In genomic region chr11:76701701-76702100, GRCh38 we compare ENCODE assay signal across 19 cellular contexts. TPM values are rescaled to one million over a fixed set of nuclear protein-coding genes. Genes with fewer than 3 reads are reported as not detected.
A peak's percentile ranks its signal among the peaks of the same experiment; 100 is the strongest.
DNase-seq lines count a peak whose midpoint lies in the region; ATAC-seq, FAIRE-seq and TF ChIP-seq lines count a peak whose summit lies in the region.
"Had no signal": no experiment of that assay in that cellular context is flagged by ENCODE, and none has a peak within 500 bp of the region (broad histone marks: within the 10 kb centered on the region; RNA-seq: fewer than 3 reads in every experiment).

No MANE protein-coding gene starts in this region.

- ATAC-seq in stimulated activated naive CD8-positive, alpha-beta T cell treated with anti-CD3 and anti-CD28 coated beads, Interleukin-15, Interleukin-2, amounts not matched to agents 100 U/mL and 50 U/mL, for 24 hours, result no peak
- ATAC-seq in GM19023 (IDR thresholded peaks at IDR 0.05; ENCODE audit: unreplicated experiment), result no peak
- ATAC-seq in sciatic nerve, result no peak
- ATAC-seq: pancreas, upper lobe of right lung had no signal

- H3K36me3 Mint-ChIP-seq in HFFc6 (ENCODE audit: low read depth) (no peaks in the 10 kb centered on the region), astrocyte (ENCODE audit: low read depth, unreplicated experiment) (no peaks in the 10 kb centered on the region)
- H3K36me3 Mint-ChIP-seq: mesothelial cell of epicardium had no signal

- peaks cover 7% of the 10 kb centered on the region; the same call in 1 of the 2 replicates for H3K9me3 Mint-ChIP-seq in HFFc6
- H3K9me3 Mint-ChIP-seq in astrocyte (ENCODE audit: unreplicated experiment), result peaks cover 9% of the 10 kb centered on the region
- H3K9me3 Mint-ChIP-seq: activated T-helper 2 cell treated with anti-CD3 and anti-CD28 coated beads, Interferon-gamma antibody, Interleukin-2, Interleukin-4, amounts not matched to agents 10 μg/mL and 5 μg/mL and 100 μg/mL, durations not matched to agents 14 hours and 24 hours and 36 hours had no signal

- DNase-seq in ACHN (peak; percentile 8), HFFc6 (peak; percentile 62), astrocyte (ENCODE audit: low read depth) (peak; percentile 49), hepatocyte (ENCODE audit: low spot score) (no peak), GM10266 (ENCODE audit: extremely low spot score) (no peak), sciatic nerve (ENCODE audit: low spot score) (no peak)
- DNase-seq in stimulated activated naive CD8-positive, alpha-beta T cell treated with anti-CD3 and anti-CD28 coated beads, Interleukin-15, Interleukin-2, amounts not matched to agents 100 U/mL and 50 U/mL, for 24 hours, result no peak
- DNase-seq: activated CD4-positive, alpha-beta T cell treated with anti-CD3 and anti-CD28 coated beads, Interleukin-2, amount 50 U/mL, for 48 hours; AML-193; caudate nucleus; DND-41; NCI-H1436 treated with DMSO at 0.1 percent for 48 hours; NCI-H510A treated with DMSO at 0.1 percent for 48 hours; pancreas; upper lobe of right lung had no signal

- H3K27ac ChIP-seq in astrocyte (ENCODE audit: low read depth, low read length), result no peak overlapping the region
- peak overlapping the region; percentile 45 for H3K27ac ChIP-seq in hepatocyte
- H3K27ac ChIP-seq: pancreas, RWPE1, upper lobe of right lung had no signal

- H3K4me2 ChIP-seq in astrocyte (ENCODE audit: low read length), result peak overlapping the region; percentile 77
- H3K4me2 ChIP-seq in hepatocyte, result no peak overlapping the region

- FAIRE-seq in astrocyte (lab: Jason Lieb, UNC), result no peak
- FAIRE-seq: pancreas had no signal

- peaks cover 46% of the 10 kb centered on the region for H3K4me1 Mint-ChIP-seq in HFFc6 (ENCODE audit: low read depth)
- peaks cover 34% of the 10 kb centered on the region for H3K4me1 Mint-ChIP-seq in astrocyte (ENCODE audit: low read depth, unreplicated experiment)

- WGBS in hepatocyte (ENCODE audit: low lambda C conversion rate, missing lambda C conversion rate), result 71% methylated on average over 5 of the region's 5 CpGs

- H3K27ac Mint-ChIP-seq in HFFc6, result peak overlapping the region; percentile 81
- H3K27ac Mint-ChIP-seq in astrocyte (ENCODE audit: unreplicated experiment), result no peak overlapping the region
- H3K27ac Mint-ChIP-seq: activated T-helper 2 cell treated with anti-CD3 and anti-CD28 coated beads, Interferon-gamma antibody, Interleukin-2, Interleukin-4, amounts not matched to agents 10 μg/mL and 5 μg/mL and 100 μg/mL, durations not matched to agents 14 hours and 24 hours and 36 hours had no signal

- H3K9me2 ChIP-seq in hepatocyte (replicated peaks; ENCODE audit: insufficient read depth), result no peaks in the 10 kb centered on the region

- peak overlapping the region; percentile 67 for H2AFZ ChIP-seq in astrocyte (ENCODE audit: low read depth, low read length)
- H2AFZ ChIP-seq in hepatocyte, result no peak overlapping the region

- no peaks in the 10 kb centered on the region for H4K20me1 ChIP-seq in astrocyte (ENCODE audit: insufficient read depth, low read length)
- no peaks in the 10 kb centered on the region for H4K20me1 ChIP-seq in hepatocyte (ENCODE audit: insufficient read depth, poor library complexity, severe bottlenecking)

- H3K9me3 ChIP-seq in astrocyte (ENCODE audit: insufficient read depth, low read depth, low read length), result no peaks in the 10 kb centered on the region
- H3K9me3 ChIP-seq in hepatocyte (ENCODE audit: low read depth), result no peaks in the 10 kb centered on the region
- H3K9me3 ChIP-seq: pancreas, upper lobe of right lung had no signal

- no peak overlapping the region for H3K9ac ChIP-seq in astrocyte (ENCODE audit: low read length)

- H3K79me2 ChIP-seq in astrocyte (ENCODE audit: insufficient read depth, low read length), result no peaks in the 10 kb centered on the region
- no peaks in the 10 kb centered on the region for H3K79me2 ChIP-seq in hepatocyte

- H3K27me3 Mint-ChIP-seq in HFFc6 (ENCODE audit: insufficient read depth), result peaks cover 18% of the 10 kb centered on the region
- no peaks in the 10 kb centered on the region for H3K27me3 Mint-ChIP-seq in astrocyte (ENCODE audit: low read depth, unreplicated experiment)

- intact Hi-C loops in sciatic nerve (cut with DNase I), result no loop called here

- H3K36me3 ChIP-seq in astrocyte (ENCODE audit: insufficient read depth, low read length) (no peaks in the 10 kb centered on the region), hepatocyte (replicated peaks; ENCODE audit: insufficient read depth, low read depth) (no peaks in the 10 kb centered on the region)
- H3K36me3 ChIP-seq: pancreas, upper lobe of right lung had no signal

- no peak for TF ChIP-seq CTCF in HFFc6 (IDR thresholded peaks at IDR 0.05)
- TF ChIP-seq CTCF in astrocyte (IDR thresholded peaks at IDR 0.05; ENCODE audit: insufficient read depth, low read depth, low read length), result no peak
- no peak for TF ChIP-seq CTCF in hepatocyte (IDR thresholded peaks at IDR 0.05; ENCODE audit: poor library complexity)
- TF ChIP-seq CTCF in GM10266 (IDR thresholded peaks at IDR 0.05; ENCODE audit: control insufficient read depth, insufficient read depth, low read depth, missing control alignments), result no peak

- H3K4me1 ChIP-seq in astrocyte (ENCODE audit: insufficient read depth, low read length) (peaks cover 34% of the 10 kb centered on the region), hepatocyte (ENCODE audit: insufficient read depth) (peaks cover 24% of the 10 kb centered on the region)
- H3K4me1 ChIP-seq: pancreas, upper lobe of right lung had no signal

- H3K4me3 ChIP-seq in astrocyte (ENCODE audit: insufficient read depth, low read depth, low read length), result no peak overlapping the region
- no peak overlapping the region for H3K4me3 ChIP-seq in hepatocyte
- H3K4me3 ChIP-seq: pancreas, upper lobe of right lung had no signal

- in situ Hi-C loops in ACHN (cut with HindIII; ENCODE audit: low pct_ligation_motif_present, low pct_unique_long_range_greater_than_20kb, low sequenced_read_pairs), result no loop called here

- H3K27me3 ChIP-seq in astrocyte (ENCODE audit: insufficient read depth, low read length) (peaks cover 4% of the 10 kb centered on the region), hepatocyte (no peaks in the 10 kb centered on the region)
- H3K27me3 ChIP-seq: pancreas, upper lobe of right lung had no signal

- H3K4me3 Mint-ChIP-seq in HFFc6, result peak overlapping the region; percentile 4; the same call in 1 of the 2 replicates
- no peak overlapping the region for H3K4me3 Mint-ChIP-seq in astrocyte (ENCODE audit: unreplicated experiment)
- H3K4me3 Mint-ChIP-seq: mesothelial cell of epicardium had no signal

RNA-seq across cellular contexts. Expression of gene LRRC32, which starts 31.2 kb away (rescaled TPM):
- total RNA-seq in HFFc6 (2021; fragmentation: NEBNext Ultra II Directional; extraction: Animal tissue kit (Norgen Biotek cat#: 25700)), result 1 to 10 TPM in 3 of 6 experiments, under 1 TPM in 3; 0.57 to 1.3 (median 1.0) TPM
- total RNA-seq in astrocyte (24.4 and 43.7 TPM in 2 replicates), hepatocyte (14.7 and 25.5 TPM in 2 replicates), sciatic nerve (192 TPM)
- polyA plus RNA-seq in hepatocyte, result 75.2 and 80.4 TPM in 2 replicates

Comparison
In these comparisons a context has a peak if more than half of its experiments do, and no peak if none do; other contexts are left out.
1. DNase-seq: peak in ACHN (single experiment), HFFc6 (single experiment) and astrocyte (single experiment); none in hepatocyte (single experiment), stimulated activated naive CD8-positive, alpha-beta T cell treated with anti-CD3 and anti-CD28 coated beads, Interleukin-15, Interleukin-2, amounts not matched to agents 100 U/mL and 50 U/mL, for 24 hours (single experiment), GM10266 (single experiment) and sciatic nerve (single experiment).